In genomic region chr3:53109822-53110771, GRCh38 we compare ENCODE assay signal across 8 cellular contexts. TPM values are rescaled to one million over a fixed set of nuclear protein-coding genes. Genes with fewer than 3 reads are reported as not detected.
DNase-seq lines count a peak whose midpoint lies in the region; ATAC-seq and TF ChIP-seq lines count a peak whose summit lies in the region.

No MANE protein-coding gene starts in this region.

- H3K4me2 ChIP-seq in DND-41 (ENCODE audit: insufficient read depth, low read length) = no peak overlapping the region

- peak; percentile 58 for TF ChIP-seq CTCF in DND-41 (IDR thresholded peaks at IDR 0.05; ENCODE audit: borderline replicate concordance, extremely low read depth, low read length, poor library complexity, severe bottlenecking)
- peak; percentile 83 for TF ChIP-seq CTCF in WERI-Rb-1 (IDR thresholded peaks at IDR 0.05; ENCODE audit: low read depth, low read length)
- TF ChIP-seq CTCF in nephron progenitor cell (IDR thresholded peaks at IDR 0.05) = peak; percentile 14

- no peak overlapping the region for H3K4me3 Mint-ChIP-seq in nephron progenitor cell

- no peak overlapping the region for H3K4me3 ChIP-seq in DND-41 (ENCODE audit: low read depth in 1 of 2, low read length in 2 of 2)
- H3K4me3 ChIP-seq in WERI-Rb-1 (ENCODE audit: low read depth, low read length) = no peak overlapping the region

- peaks cover 2% of the 10 kb centered on the region for H3K27me3 Mint-ChIP-seq in nephron progenitor cell (ENCODE audit: low read depth, poor library complexity)

- H3K36me3 Mint-ChIP-seq in nephron progenitor cell (ENCODE audit: low read depth) = peaks cover 50% of the 10 kb centered on the region

- H3K9me3 Mint-ChIP-seq in nephron progenitor cell = no peaks in the 10 kb centered on the region

- no peaks in the 10 kb centered on the region for H3K9me3 ChIP-seq in DND-41 (ENCODE audit: insufficient read depth, low read length, severe bottlenecking)
- H3K9me3 ChIP-seq in KOPT-K1 (ENCODE audit: insufficient read depth, low read length, poor library complexity, severe bottlenecking) = no peaks in the 10 kb centered on the region
- no peaks in the 10 kb centered on the region for H3K9me3 ChIP-seq in WERI-Rb-1 (ENCODE audit: severe bottlenecking)

- DNase-seq in DND-41 (peak; percentile 56), WERI-Rb-1 (peak; percentile 77), nephron progenitor cell (no peak), NCI-H446 treated with DMSO at 0.1 percent for 48 hours (lab: John Stamatoyannopoulos, UW) (no peak)

- H3K27me3 ChIP-seq in DND-41 (ENCODE audit: insufficient read depth, low read length, poor library complexity) (no peaks in the 10 kb centered on the region), WERI-Rb-1 (ENCODE audit: insufficient read depth, low read depth, severe bottlenecking) (no peaks in the 10 kb centered on the region)

- H3K4me1 Mint-ChIP-seq in nephron progenitor cell = peaks cover 7% of the 10 kb centered on the region

- H3K36me3 ChIP-seq in DND-41 (ENCODE audit: insufficient read depth, low read length) = peaks cover 49% of the 10 kb centered on the region
- H3K36me3 ChIP-seq in KOPT-K1 (ENCODE audit: insufficient read depth, low read length) = peaks cover 24% of the 10 kb centered on the region
- H3K36me3 ChIP-seq in WERI-Rb-1 = peaks cover 6% of the 10 kb centered on the region

- H4K20me1 ChIP-seq in DND-41 (ENCODE audit: insufficient read depth, low read length) = 0 out of 2 replicates have a peak, but pooled peaks cover 3% of the 10 kb centered on the region

- no peak overlapping the region for H2AFZ ChIP-seq in DND-41 (ENCODE audit: low read depth, low read length)

- H3K27ac ChIP-seq in DND-41 (ENCODE audit: low read length) (no peak overlapping the region; the same call in 1 of the 2 replicates), KOPT-K1 (ENCODE audit: low read depth, low read length, poor library complexity, severe bottlenecking) (peak overlapping the region; percentile 99), WERI-Rb-1 (no peak overlapping the region)

- no peak overlapping the region for H3K9ac ChIP-seq in DND-41 (ENCODE audit: low read depth, low read length)

- peak; percentile 52 for ATAC-seq in DND-41 (ENCODE audit: insufficient read depth, low read depth)
- peak; percentile 92 for ATAC-seq in esophagus mucosa
- no peak for ATAC-seq in HG02763 (IDR thresholded peaks at IDR 0.05; ENCODE audit: unreplicated experiment)
- no peak for ATAC-seq in GM19324 (IDR thresholded peaks at IDR 0.05; ENCODE audit: low FRiP score, unreplicated experiment)

- no peak overlapping the region for H3K27ac Mint-ChIP-seq in nephron progenitor cell

- no peaks in the 10 kb centered on the region for H3K79me2 ChIP-seq in DND-41 (ENCODE audit: insufficient read depth, low read length)

- peaks cover 14% of the 10 kb centered on the region for H3K4me1 ChIP-seq in DND-41 (ENCODE audit: insufficient read depth, low read length)

RNA-seq across cellular contexts. Expression of gene RFT1, which starts 20.1 kb away (rescaled TPM):
- 15.8 TPM for total RNA-seq in esophagus mucosa

RNA-seq across cellular contexts. Expression of gene PRKCD, which starts 50.9 kb away (rescaled TPM):
- 21.2 TPM for total RNA-seq in esophagus mucosa

Comparison
In these comparisons a context has a peak if more than half of its experiments do, and no peak if none do; other contexts are left out.
1. ATAC-seq: peak in DND-41 (single experiment) and esophagus mucosa (single experiment); none in HG02763 (single experiment) and GM19324 (single experiment).
2. DNase-seq: peak in DND-41 (single experiment) and WERI-Rb-1 (single experiment); none in nephron progenitor cell (single experiment) and NCI-H446 treated with DMSO at 0.1 percent for 48 hours (single experiment).
3. CTCF ChIP-seq: peak in every context shown above with its lines; median percentile 83 in WERI-Rb-1; 58 in DND-41; 14 in nephron progenitor cell.